ENCODE assay signal across 8 cellular contexts in genomic region chr9:40583230-40583629, GRCh38.
A peak's percentile ranks its signal among the peaks of the same experiment; 100 is the strongest.
DNase-seq lines count a peak whose midpoint lies in the region; ATAC-seq and TF ChIP-seq lines count a peak whose summit lies in the region.
"Not testable (repeated sequence)": the region's sequence is repeated elsewhere in the genome, so short reads cannot be mapped to it uniquely, and the experiment has no call there.

No MANE protein-coding gene starts in this region.

- no CpG with 5 or more reads among the region's 7 CpGs for WGBS in H9 (ENCODE audit: extremely low coverage, insufficient read length, low lambda C conversion rate)
- 60% methylated on average over 4 of the region's 7 CpGs; no CpG with 5 or more reads in 1 of the 2 donors for WGBS in transverse colon (ENCODE audit: low coverage in 1 of 2), 2 donors

- not testable (repeated sequence) for H4K5ac ChIP-seq in H9 (ENCODE audit: insufficient read length, low read depth, low read length)

- H3K27me3 Mint-ChIP-seq in H9 (ENCODE audit: low read depth); T-helper 1 cell treated with Interleukin-12 subunit alpha and Interleukin-12 subunit beta and Interleukin-4 antibody, amounts not matched to agents 30 μg/mL and 1 μg/mL, for 36 hours (ENCODE audit: low read depth); activated CD8-positive, alpha-beta T cell treated with anti-CD3 and anti-CD28 coated beads for 36 hours; activated naive CD4-positive, alpha-beta T cell treated with anti-CD3 and anti-CD28 coated beads for 36 hours (ENCODE audit: low read depth); memory B cell; neural progenitor cell (ENCODE audit: insufficient read depth, low read depth): not testable (repeated sequence)

- H3K36me3 Mint-ChIP-seq in H9 (ENCODE audit: insufficient read depth in 1 of 3, low read depth in 3 of 3); T-helper 1 cell treated with Interleukin-12 subunit alpha and Interleukin-12 subunit beta and Interleukin-4 antibody, amounts not matched to agents 30 μg/mL and 1 μg/mL, for 36 hours (ENCODE audit: low read depth); activated CD8-positive, alpha-beta T cell treated with anti-CD3 and anti-CD28 coated beads for 36 hours (ENCODE audit: low read depth); activated naive CD4-positive, alpha-beta T cell treated with anti-CD3 and anti-CD28 coated beads for 36 hours (ENCODE audit: low read depth); memory B cell; neural progenitor cell: not testable (repeated sequence)

- peak overlapping the region in 2 of 3 donors; percentile 25 to 31 for H3K4me3 ChIP-seq in breast epithelium
- not testable (repeated sequence) for H3K4me3 ChIP-seq in neural progenitor cell, transverse colon

- POLR2A ChIA-PET in activated CD8-positive, alpha-beta T cell treated with anti-CD3 and anti-CD28 coated beads for 36 hours (lab: Charles Lee) = not testable (repeated sequence)

- H4K91ac ChIP-seq in H9 (ENCODE audit: insufficient read length, low read depth, low read length) = not testable (repeated sequence)

- not testable (repeated sequence) for H2BK12ac ChIP-seq in H9 (ENCODE audit: insufficient read length, low read depth, low read length)

- not testable (repeated sequence) for H4K20me1 ChIP-seq in H9 (ENCODE audit: control insufficient read depth, insufficient read depth, insufficient read length); neural progenitor cell (ENCODE audit: low read depth)

- not testable (repeated sequence) for H3K9me3 ChIP-seq in H9 (ENCODE audit: control insufficient read depth, low read depth, low read length); breast epithelium; neural progenitor cell (ENCODE audit: low read depth); transverse colon

- H3K79me1 ChIP-seq in H9 (ENCODE audit: insufficient read depth, low read depth, low read length, poor library complexity, severe bottlenecking) = not testable (repeated sequence)

- not testable (repeated sequence) for H2BK15ac ChIP-seq in H9 (ENCODE audit: low read depth, low read length)

- H3K4ac ChIP-seq in H9 (ENCODE audit: low read depth, low read length) = not testable (repeated sequence)

- not testable (repeated sequence) for H3K23me2 ChIP-seq in H9 (ENCODE audit: insufficient read length, low read depth, low read length, poor library complexity, severe bottlenecking)

- not testable (repeated sequence) for H3K4me1 Mint-ChIP-seq in H9; T-helper 1 cell treated with Interleukin-12 subunit alpha and Interleukin-12 subunit beta and Interleukin-4 antibody, amounts not matched to agents 30 μg/mL and 1 μg/mL, for 36 hours (ENCODE audit: low read depth); activated CD8-positive, alpha-beta T cell treated with anti-CD3 and anti-CD28 coated beads for 36 hours (ENCODE audit: low read depth); activated naive CD4-positive, alpha-beta T cell treated with anti-CD3 and anti-CD28 coated beads for 36 hours (ENCODE audit: low read depth); memory B cell; neural progenitor cell

- H2AK5ac ChIP-seq in H9 (ENCODE audit: insufficient read length, low read length) = not testable (repeated sequence)

- H3K27ac ChIP-seq in H9 (ENCODE audit: insufficient read length, low read depth, low read length); breast epithelium; neural progenitor cell; transverse colon: not testable (repeated sequence)

- ATAC-seq in activated CD8-positive, alpha-beta T cell treated with anti-CD3 and anti-CD28 coated beads for 36 hours; memory B cell (ENCODE audit: low read depth): not testable (repeated sequence)

- H2AFZ ChIP-seq in H9 (ENCODE audit: low read length); neural progenitor cell (replicated peaks): not testable (repeated sequence)

- H3K14ac ChIP-seq in H9 (ENCODE audit: insufficient read depth, low read length) = not testable (repeated sequence)

- DNase-seq in H9; breast epithelium (ENCODE audit: low spot score in 2 of 2); memory B cell (ENCODE audit: low spot score in 2 of 2); neural progenitor cell (ENCODE audit: low spot score): not testable (repeated sequence)
- DNase-seq in activated CD8-positive, alpha-beta T cell treated with anti-CD3 and anti-CD28 coated beads for 36 hours = peak; percentile 16
- DNase-seq in activated naive CD4-positive, alpha-beta T cell treated with anti-CD3 and anti-CD28 coated beads for 36 hours = peak; percentile 30
- DNase-seq in transverse colon = peak; percentile 11

- not testable (repeated sequence) for H2BK5ac ChIP-seq in H9 (ENCODE audit: insufficient read length, low read length)

- in situ Hi-C loops in transverse colon (cut with MboI; ENCODE audit: low pct_ligation_motif_present in 1 of 4, low pct_unique_long_range_greater_than_20kb in 1 of 4, low sequenced_read_pairs in 3 of 4) = not testable (repeated sequence)

- not testable (repeated sequence) for H3K9ac ChIP-seq in H9 (ENCODE audit: extremely low read depth, insufficient read length, low read length); neural progenitor cell

- H3K56ac ChIP-seq in H9 (ENCODE audit: insufficient read length, low read depth, low read length) = not testable (repeated sequence)

- TF ChIP-seq CTCF in H9 (conservative IDR thresholded peaks at IDR 0.05); activated CD8-positive, alpha-beta T cell treated with anti-CD3 and anti-CD28 coated beads for 36 hours (IDR thresholded peaks at IDR 0.05); breast epithelium (IDR thresholded peaks at IDR 0.05); neural progenitor cell (IDR thresholded peaks at IDR 0.05); transverse colon (IDR thresholded peaks at IDR 0.05): not testable (repeated sequence)

- not testable (repeated sequence) for H3K27ac Mint-ChIP-seq in H9; T-helper 1 cell treated with Interleukin-12 subunit alpha and Interleukin-12 subunit beta and Interleukin-4 antibody, amounts not matched to agents 30 μg/mL and 1 μg/mL, for 36 hours; activated CD8-positive, alpha-beta T cell treated with anti-CD3 and anti-CD28 coated beads for 36 hours; activated naive CD4-positive, alpha-beta T cell treated with anti-CD3 and anti-CD28 coated beads for 36 hours; memory B cell; neural progenitor cell

- not testable (repeated sequence) for H3K9me3 Mint-ChIP-seq in H9; T-helper 1 cell treated with Interleukin-12 subunit alpha and Interleukin-12 subunit beta and Interleukin-4 antibody, amounts not matched to agents 30 μg/mL and 1 μg/mL, for 36 hours; activated CD8-positive, alpha-beta T cell treated with anti-CD3 and anti-CD28 coated beads for 36 hours; activated naive CD4-positive, alpha-beta T cell treated with anti-CD3 and anti-CD28 coated beads for 36 hours; memory B cell; neural progenitor cell

- H4K8ac ChIP-seq in H9 (replicated peaks; ENCODE audit: insufficient read length, low read depth, low read length) = not testable (repeated sequence)

- not testable (repeated sequence) for H3K79me2 ChIP-seq in H9 (ENCODE audit: insufficient read depth, low read length); neural progenitor cell (ENCODE audit: low read depth)

- peak overlapping the region; percentile 24 to 67; a peak in 3 of 5 replicates for H3K4me3 Mint-ChIP-seq in H9
- H3K4me3 Mint-ChIP-seq in T-helper 1 cell treated with Interleukin-12 subunit alpha and Interleukin-12 subunit beta and Interleukin-4 antibody, amounts not matched to agents 30 μg/mL and 1 μg/mL, for 36 hours = peak overlapping the region; percentile 46
- not testable (repeated sequence) for H3K4me3 Mint-ChIP-seq in activated CD8-positive, alpha-beta T cell treated with anti-CD3 and anti-CD28 coated beads for 36 hours
- peak overlapping the region; percentile 27 for H3K4me3 Mint-ChIP-seq in activated naive CD4-positive, alpha-beta T cell treated with anti-CD3 and anti-CD28 coated beads for 36 hours
- peak overlapping the region; percentile 82 for H3K4me3 Mint-ChIP-seq in memory B cell
- peak overlapping the region; percentile 81 for H3K4me3 Mint-ChIP-seq in neural progenitor cell

- H3K27me3 ChIP-seq in H9 (ENCODE audit: insufficient read depth, low read length); breast epithelium; neural progenitor cell; transverse colon: not testable (repeated sequence)

- H3K4me1 ChIP-seq in H9 (ENCODE audit: insufficient read depth, low read length); breast epithelium; neural progenitor cell; transverse colon: not testable (repeated sequence)

- H3K4me2 ChIP-seq in H9 (ENCODE audit: insufficient read depth, insufficient read length, low read length); neural progenitor cell: not testable (repeated sequence)

- H2BK120ac ChIP-seq in H9 (ENCODE audit: low read depth, low read length, poor library complexity, severe bottlenecking) = not testable (repeated sequence)

- H3K18ac ChIP-seq in H9 (ENCODE audit: insufficient read length, low read depth, low read length) = not testable (repeated sequence)

- H3F3A ChIP-seq in neural progenitor cell (ENCODE audit: low read depth) = not testable (repeated sequence)

- TF ChIP-seq POLR2A in breast epithelium (IDR thresholded peaks at IDR 0.05); transverse colon (IDR thresholded peaks at IDR 0.05): not testable (repeated sequence)

- not testable (repeated sequence) for H3T11ph ChIP-seq in H9 (ENCODE audit: low read length)

- not testable (repeated sequence) for H2BK20ac ChIP-seq in H9 (ENCODE audit: low read depth, low read length, poor library complexity, severe bottlenecking)

- intact Hi-C loops in activated CD8-positive, alpha-beta T cell treated with anti-CD3 and anti-CD28 coated beads for 36 hours (cut with micrococcal nuclease); activated naive CD4-positive, alpha-beta T cell treated with anti-CD3 and anti-CD28 coated beads for 36 hours (cut with micrococcal nuclease); breast epithelium (cut with DNase I; ENCODE audit: low total_unique reads); transverse colon (cut with DNase I; ENCODE audit: low total_unique reads): not testable (repeated sequence)

- CTCF ChIA-PET in activated CD8-positive, alpha-beta T cell treated with anti-CD3 and anti-CD28 coated beads for 36 hours (lab: Charles Lee); activated naive CD4-positive, alpha-beta T cell treated with anti-CD3 and anti-CD28 coated beads for 36 hours (lab: Charles Lee): not testable (repeated sequence)

- not testable (repeated sequence) for TF ChIP-seq EP300 in transverse colon (IDR thresholded peaks at IDR 0.05; ENCODE audit: low read depth)

- not testable (repeated sequence) for H3K36me3 ChIP-seq in breast epithelium, neural progenitor cell, transverse colon

- H3K23ac ChIP-seq in H9 (ENCODE audit: insufficient read length, low read depth, low read length) = not testable (repeated sequence)
